22 cellular contexts compared by ENCODE assay signal in genomic region chr5:176747670-176748072, GRCh38.
DNase-seq lines count a peak whose midpoint lies in the region; ATAC-seq and TF ChIP-seq lines count a peak whose summit lies in the region.
"Had no signal": no experiment of that assay in that cellular context is flagged by ENCODE, and none has a peak within 500 bp of the region (broad histone marks: within the 10 kb centered on the region; RNA-seq: fewer than 3 reads in every experiment).

No MANE protein-coding gene starts in this region.

- no peaks in the 10 kb centered on the region for H3K9me3 ChIP-seq in ovary
- H3K9me3 ChIP-seq: Peyer's patch, SJSA1 had no signal

- intact Hi-C loops in ovary (cut with DNase I) = no loop called here

- TF ChIP-seq CTCF in chondrocyte (IDR thresholded peaks at IDR 0.05) (no peak), ovary (IDR thresholded peaks at IDR 0.05) (no peak)

- no peaks in the 10 kb centered on the region for H3K36me3 ChIP-seq in H7 (replicated peaks; ENCODE audit: control insufficient read depth, insufficient read depth, low read length)
- H3K36me3 ChIP-seq in ovary = no peaks in the 10 kb centered on the region
- H3K36me3 ChIP-seq: Peyer's patch, SJSA1 had no signal

- no peak overlapping the region for H3K27ac Mint-ChIP-seq in chondrocyte (ENCODE audit: unreplicated experiment)
- H3K27ac Mint-ChIP-seq: CD4-positive, CD25-positive, alpha-beta regulatory T cell had no signal

- H3K4me3 Mint-ChIP-seq in chondrocyte (ENCODE audit: unreplicated experiment) = no peak overlapping the region
- H3K4me3 Mint-ChIP-seq: CD4-positive, CD25-positive, alpha-beta regulatory T cell had no signal

- H3K4me3 ChIP-seq in H7 (ENCODE audit: insufficient read depth, low read depth, low read length) = no peak overlapping the region
- no peak overlapping the region for H3K4me3 ChIP-seq in ovary
- H3K4me3 ChIP-seq: GM12878, GM23248, Peyer's patch, SJSA1 had no signal

- no peak for TF ChIP-seq EP300 in ovary (IDR thresholded peaks at IDR 0.05)

- peaks cover 5% of the 10 kb centered on the region for H3K9me3 Mint-ChIP-seq in chondrocyte (ENCODE audit: low read depth)

- peaks cover 76% of the 10 kb centered on the region for H3K27me3 Mint-ChIP-seq in chondrocyte (ENCODE audit: low read depth)

- no peaks in the 10 kb centered on the region for H3K4me1 Mint-ChIP-seq in chondrocyte (ENCODE audit: low read depth)

- H3K27ac ChIP-seq in ovary = no peak overlapping the region
- H3K27ac ChIP-seq: GM23248, KMS-11, Peyer's patch, SJSA1 had no signal

- H3K36me3 Mint-ChIP-seq in chondrocyte (ENCODE audit: low read depth) = no peaks in the 10 kb centered on the region
- H3K36me3 Mint-ChIP-seq: CD4-positive, CD25-positive, alpha-beta regulatory T cell had no signal

- no peak for ATAC-seq in left lobe of liver
- ATAC-seq: GM12878 had no signal

- DNase-seq in H7 (peak; percentile 5), chondrocyte (ENCODE audit: low spot score) (peak; percentile 69), left lobe of liver (ENCODE audit: low spot score) (peak; percentile 28), T1000 (lab: John Stamatoyannopoulos, UW) (no peak), ovary (no peak), activated gamma-delta T cell treated with Interleukin-2 at 50 U/mL for 16 hours (no peak), SIG-M5 (lab: John Stamatoyannopoulos, UW) (no peak)
- DNase-seq in stimulated activated CD8-positive, alpha-beta memory T cell treated with anti-CD3 and anti-CD28 coated beads, Interleukin-4, amount 100 ng/mL, for 48 hours = peak; percentile 12
- DNase-seq: CD4-positive, CD25-positive, alpha-beta regulatory T cell; DMS79 treated with DMSO at 0.1 percent for 48 hours; GM23248; HCEC 1CT; IMR-90; NCI-H1105 treated with DMSO at 0.1 percent for 48 hours; NCI-H2029 treated with DMSO at 0.1 percent for 48 hours; NCI-H226; NCI-H524; NCI-H82 had no signal

- H3K27me3 ChIP-seq in H7 (ENCODE audit: control insufficient read depth, insufficient read depth, low read length) = peaks cover 9% of the 10 kb centered on the region
- H3K27me3 ChIP-seq in ovary = no peaks in the 10 kb centered on the region

- no peak for TF ChIP-seq POLR2A in ovary (IDR thresholded peaks at IDR 0.05)

- 86 to 92% (median 88%) methylated on average over 5 of the region's 5 CpGs for WGBS in ovary, 3 donors

- H3K4me1 ChIP-seq in ovary (ENCODE audit: insufficient read depth) = no peaks in the 10 kb centered on the region
- H3K4me1 ChIP-seq: SJSA1 had no signal

Comparison
In these comparisons a context has a peak if more than half of its experiments do, and no peak if none do; other contexts are left out.
1. DNase-seq: peak in H7 (single experiment), chondrocyte (single experiment), left lobe of liver (single experiment) and stimulated activated CD8-positive, alpha-beta memory T cell treated with anti-CD3 and anti-CD28 coated beads, Interleukin-4, amount 100 ng/mL, for 48 hours (single experiment); none in T1000 (single experiment), ovary (0 of 5), activated gamma-delta T cell treated with Interleukin-2 at 50 U/mL for 16 hours (single experiment) and SIG-M5 (single experiment).